Comparison of ENCODE assay signal across 8 cellular contexts in genomic region chr16:77190478-77191258, GRCh38. TPM values are rescaled to one million over a fixed set of nuclear protein-coding genes. Genes with fewer than 3 reads are reported as not detected.
DNase-seq lines count a peak whose midpoint lies in the region; ATAC-seq and TF ChIP-seq lines count a peak whose summit lies in the region.

Gene MON1B (plus strand): TSS chr16:77191190. CDS start chr16:77191486, 296 bp downstream.

- peak; percentile 99 for DNase-seq in AG10803 (ENCODE audit: low read depth)
- DNase-seq in NCI-H460 (ENCODE audit: extremely low read depth, low read depth): peak; percentile 97
- peak; percentile 89 for DNase-seq in activated CD4-positive, CD25-positive, alpha-beta regulatory T cell treated with anti-CD3 and anti-CD28 coated beads, Interleukin-2, amount 50 U/mL, for 72 hours
- peak; percentile 86 to 97 for DNase-seq in cerebellar nuclear complex (lab: John Stamatoyannopoulos, UW)
- DNase-seq in islet precursor cell: peak; percentile 99
- DNase-seq in stimulated activated CD4-positive, alpha-beta T cell treated with anti-CD3 and anti-CD28 coated beads, Interleukin-12 subunit alpha, Interleukin-12 subunit beta, amount 100 ng/mL, for 48 hours (ENCODE audit: low read depth in 2 of 3, low spot score in 1 of 3): peak; percentile 81 to 90 (median 87)

- ATAC-seq in GM19043 (IDR thresholded peaks at IDR 0.05; ENCODE audit: low read depth, unreplicated experiment) (peak; percentile 96), HG03378 (IDR thresholded peaks at IDR 0.05; ENCODE audit: unreplicated experiment) (peak; percentile 95)

- peak within 1 kb of the TSS; percentile 97 for H3K4me3 ChIP-seq in AG10803 (ENCODE audit: low read length)

- no peak; the same call in 1 of the 2 replicates for TF ChIP-seq CTCF in AG10803 (conservative IDR thresholded peaks at IDR 0.05; ENCODE audit: low read length)

RNA-seq across cellular contexts. Expression of gene MON1B, which starts in this region (rescaled TPM):
- 10.2 and 13.8 TPM in 2 replicates for total RNA-seq in NCI-H460 (2014; rRNA removed; shearing (Covaris generic))
- 12.8 and 19.3 TPM in 2 replicates for polyA plus RNA-seq in NCI-H460 (2014; cell fraction: nucleus; rRNA removed)

Comparison
In these comparisons a context has a peak if more than half of its experiments do, and no peak if none do; other contexts are left out.
1. Peak in every context shown above with its lines: DNase-seq, ATAC-seq and H3K4me3 ChIP-seq.